ENCODE assay signal across 1 cellular context in genomic region chr2:128287780-128288735, GRCh38.
TF ChIP-seq lines count a peak whose summit lies in the region.

No MANE protein-coding gene starts in this region.

TF ChIP-seq in WTC11, 78 proteins besides CTCF, POLR2A, EP300 and RAD21 (continued from another document):
- TF ChIP-seq ATF6 (CRISPR knock-in tag; IDR thresholded peaks at IDR 0.05), result no peak
